Comparison of ENCODE assay signal across 1 cellular context in the genomic region with DNA sequence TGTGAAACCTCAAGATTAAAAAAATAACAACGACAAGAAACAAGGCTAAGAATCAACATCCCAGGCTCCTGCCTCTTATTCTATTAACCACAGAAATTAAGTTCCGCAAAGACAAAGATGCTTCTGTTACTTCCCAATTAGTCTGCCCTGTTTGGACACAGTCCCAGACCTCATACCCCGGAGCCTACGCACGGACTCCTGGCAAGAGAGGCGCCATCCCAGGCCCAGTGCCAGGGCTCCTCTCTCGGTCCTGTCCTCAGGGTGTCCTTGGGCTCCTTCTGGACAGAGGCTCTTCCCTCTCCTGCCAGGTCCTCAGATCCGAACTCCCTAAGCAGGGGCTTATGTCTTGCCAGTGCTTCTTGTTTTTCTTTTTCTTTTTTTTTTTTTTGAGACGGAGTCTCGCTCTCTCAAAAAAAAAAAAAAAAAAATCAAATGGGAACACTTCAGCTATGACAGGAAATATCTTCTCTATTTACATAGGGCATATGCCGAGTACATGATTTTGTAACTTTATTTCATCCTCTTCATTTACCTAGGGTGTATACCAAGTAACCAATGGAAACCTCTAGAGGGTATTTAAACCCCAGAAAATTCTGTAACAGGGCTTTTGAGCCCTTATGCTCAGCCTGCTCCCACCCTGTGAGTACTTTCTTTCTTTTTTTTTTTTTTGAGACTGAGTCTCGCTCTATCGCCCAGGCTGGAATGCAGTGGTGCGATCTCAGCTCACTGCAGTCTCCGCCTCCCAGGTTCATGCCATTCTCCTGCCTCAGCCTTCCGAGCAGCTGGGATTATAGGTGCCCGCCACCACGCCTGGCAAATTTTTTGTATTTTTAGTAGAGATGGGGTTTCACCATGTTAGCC.
TF ChIP-seq lines count a peak whose summit lies in the region.

No MANE protein-coding gene starts in this region.

TF ChIP-seq in HepG2, 621 proteins besides CTCF, POLR2A, EP300 and RAD21 (continued from another document):
- TF ChIP-seq, protein P1, sequence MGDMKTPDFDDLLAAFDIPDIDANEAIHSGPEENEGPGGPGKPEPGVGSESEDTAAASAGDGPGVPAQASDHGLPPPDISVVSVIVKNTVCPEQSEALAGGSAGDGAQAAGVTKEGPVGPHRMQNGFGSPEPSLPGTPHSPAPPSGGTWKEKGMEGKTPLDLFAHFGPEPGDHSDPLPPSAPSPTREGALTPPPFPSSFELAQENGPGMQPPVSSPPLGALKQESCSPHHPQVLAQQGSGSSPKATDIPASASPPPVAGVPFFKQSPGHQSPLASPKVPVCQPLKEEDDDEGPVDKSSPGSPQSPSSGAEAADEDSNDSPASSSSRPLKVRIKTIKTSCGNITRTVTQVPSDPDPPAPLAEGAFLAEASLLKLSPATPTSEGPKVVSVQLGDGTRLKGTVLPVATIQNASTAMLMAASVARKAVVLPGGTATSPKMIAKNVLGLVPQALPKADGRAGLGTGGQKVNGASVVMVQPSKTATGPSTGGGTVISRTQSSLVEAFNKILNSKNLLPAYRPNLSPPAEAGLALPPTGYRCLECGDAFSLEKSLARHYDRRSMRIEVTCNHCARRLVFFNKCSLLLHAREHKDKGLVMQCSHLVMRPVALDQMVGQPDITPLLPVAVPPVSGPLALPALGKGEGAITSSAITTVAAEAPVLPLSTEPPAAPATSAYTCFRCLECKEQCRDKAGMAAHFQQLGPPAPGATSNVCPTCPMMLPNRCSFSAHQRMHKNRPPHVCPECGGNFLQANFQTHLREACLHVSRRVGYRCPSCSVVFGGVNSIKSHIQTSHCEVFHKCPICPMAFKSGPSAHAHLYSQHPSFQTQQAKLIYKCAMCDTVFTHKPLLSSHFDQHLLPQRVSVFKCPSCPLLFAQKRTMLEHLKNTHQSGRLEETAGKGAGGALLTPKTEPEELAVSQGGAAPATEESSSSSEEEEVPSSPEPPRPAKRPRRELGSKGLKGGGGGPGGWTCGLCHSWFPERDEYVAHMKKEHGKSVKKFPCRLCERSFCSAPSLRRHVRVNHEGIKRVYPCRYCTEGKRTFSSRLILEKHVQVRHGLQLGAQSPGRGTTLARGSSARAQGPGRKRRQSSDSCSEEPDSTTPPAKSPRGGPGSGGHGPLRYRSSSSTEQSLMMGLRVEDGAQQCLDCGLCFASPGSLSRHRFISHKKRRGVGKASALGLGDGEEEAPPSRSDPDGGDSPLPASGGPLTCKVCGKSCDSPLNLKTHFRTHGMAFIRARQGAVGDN (CRISPR knock-in tag; IDR thresholded peaks at IDR 0.05): peak; percentile 34; the same call in 1 of the 2 replicates
- TF ChIP-seq TOE1 (CRISPR knock-in tag; IDR thresholded peaks at IDR 0.05) (no peak), SNAI1 (CRISPR knock-in tag; IDR thresholded peaks at IDR 0.05; ENCODE audit: borderline replicate concordance) (no peak), TEAD3 (CRISPR knock-in tag; optimal IDR thresholded peaks at IDR 0.05; ENCODE audit: borderline replicate concordance) (peak; percentile 71), FOXA3 (CRISPR knock-in tag; IDR thresholded peaks at IDR 0.05) (peak; percentile 32; the same call in 1 of the 2 replicates), ZNF335 (CRISPR knock-in tag; IDR thresholded peaks at IDR 0.05) (peak; percentile 64; the same call in 1 of the 2 replicates), HNRNPH1 (optimal IDR thresholded peaks at IDR 0.05; ENCODE audit: low read depth, low read length) (no peak), CC2D1A (CRISPR knock-in tag; IDR thresholded peaks at IDR 0.05) (no peak), SKI (IDR thresholded peaks at IDR 0.05; ENCODE audit: partially characterized antibody) (no peak), PHB2 (IDR thresholded peaks at IDR 0.05; ENCODE audit: partially characterized antibody) (no peak), ZNF652 (CRISPR knock-in tag; IDR thresholded peaks at IDR 0.05; ENCODE audit: borderline replicate concordance, low read depth) (no peak), ZNF605 (CRISPR knock-in tag; IDR thresholded peaks at IDR 0.05) (no peak)
- TF ChIP-seq, protein P2, sequence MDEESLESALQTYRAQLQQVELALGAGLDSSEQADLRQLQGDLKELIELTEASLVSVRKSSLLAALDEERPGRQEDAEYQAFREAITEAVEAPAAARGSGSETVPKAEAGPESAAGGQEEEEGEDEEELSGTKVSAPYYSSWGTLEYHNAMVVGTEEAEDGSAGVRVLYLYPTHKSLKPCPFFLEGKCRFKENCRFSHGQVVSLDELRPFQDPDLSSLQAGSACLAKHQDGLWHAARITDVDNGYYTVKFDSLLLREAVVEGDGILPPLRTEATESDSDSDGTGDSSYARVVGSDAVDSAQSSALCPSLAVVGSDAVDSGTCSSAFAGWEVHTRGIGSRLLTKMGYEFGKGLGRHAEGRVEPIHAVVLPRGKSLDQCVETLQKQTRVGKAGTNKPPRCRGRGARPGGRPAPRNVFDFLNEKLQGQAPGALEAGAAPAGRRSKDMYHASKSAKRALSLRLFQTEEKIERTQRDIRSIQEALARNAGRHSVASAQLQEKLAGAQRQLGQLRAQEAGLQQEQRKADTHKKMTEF (CRISPR knock-in tag; IDR thresholded peaks at IDR 0.05): peak; percentile 1; the same call in 1 of the 2 replicates
- TF ChIP-seq, protein P3, sequence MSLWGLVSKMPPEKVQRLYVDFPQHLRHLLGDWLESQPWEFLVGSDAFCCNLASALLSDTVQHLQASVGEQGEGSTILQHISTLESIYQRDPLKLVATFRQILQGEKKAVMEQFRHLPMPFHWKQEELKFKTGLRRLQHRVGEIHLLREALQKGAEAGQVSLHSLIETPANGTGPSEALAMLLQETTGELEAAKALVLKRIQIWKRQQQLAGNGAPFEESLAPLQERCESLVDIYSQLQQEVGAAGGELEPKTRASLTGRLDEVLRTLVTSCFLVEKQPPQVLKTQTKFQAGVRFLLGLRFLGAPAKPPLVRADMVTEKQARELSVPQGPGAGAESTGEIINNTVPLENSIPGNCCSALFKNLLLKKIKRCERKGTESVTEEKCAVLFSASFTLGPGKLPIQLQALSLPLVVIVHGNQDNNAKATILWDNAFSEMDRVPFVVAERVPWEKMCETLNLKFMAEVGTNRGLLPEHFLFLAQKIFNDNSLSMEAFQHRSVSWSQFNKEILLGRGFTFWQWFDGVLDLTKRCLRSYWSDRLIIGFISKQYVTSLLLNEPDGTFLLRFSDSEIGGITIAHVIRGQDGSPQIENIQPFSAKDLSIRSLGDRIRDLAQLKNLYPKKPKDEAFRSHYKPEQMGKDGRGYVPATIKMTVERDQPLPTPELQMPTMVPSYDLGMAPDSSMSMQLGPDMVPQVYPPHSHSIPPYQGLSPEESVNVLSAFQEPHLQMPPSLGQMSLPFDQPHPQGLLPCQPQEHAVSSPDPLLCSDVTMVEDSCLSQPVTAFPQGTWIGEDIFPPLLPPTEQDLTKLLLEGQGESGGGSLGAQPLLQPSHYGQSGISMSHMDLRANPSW (CRISPR knock-in tag; IDR thresholded peaks at IDR 0.05; ENCODE audit: borderline replicate concordance): no peak
- TF ChIP-seq, protein P4, sequence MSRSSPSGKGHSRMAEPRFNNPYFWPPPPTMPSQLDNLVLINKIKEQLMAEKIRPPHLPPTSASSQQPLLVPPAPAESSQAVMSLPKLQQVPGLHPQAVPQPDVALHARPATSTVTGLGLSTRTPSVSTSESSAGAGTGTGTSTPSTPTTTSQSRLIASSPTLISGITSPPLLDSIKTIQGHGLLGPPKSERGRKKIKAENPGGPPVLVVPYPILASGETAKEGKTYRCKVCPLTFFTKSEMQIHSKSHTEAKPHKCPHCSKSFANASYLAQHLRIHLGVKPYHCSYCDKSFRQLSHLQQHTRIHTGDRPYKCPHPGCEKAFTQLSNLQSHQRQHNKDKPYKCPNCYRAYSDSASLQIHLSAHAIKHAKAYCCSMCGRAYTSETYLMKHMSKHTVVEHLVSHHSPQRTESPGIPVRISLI (CRISPR knock-in tag; IDR thresholded peaks at IDR 0.05; ENCODE audit: borderline replicate concordance): peak; percentile 36; the same call in 1 of the 2 replicates
